2 cellular contexts compared by ENCODE assay signal in the genomic region with DNA sequence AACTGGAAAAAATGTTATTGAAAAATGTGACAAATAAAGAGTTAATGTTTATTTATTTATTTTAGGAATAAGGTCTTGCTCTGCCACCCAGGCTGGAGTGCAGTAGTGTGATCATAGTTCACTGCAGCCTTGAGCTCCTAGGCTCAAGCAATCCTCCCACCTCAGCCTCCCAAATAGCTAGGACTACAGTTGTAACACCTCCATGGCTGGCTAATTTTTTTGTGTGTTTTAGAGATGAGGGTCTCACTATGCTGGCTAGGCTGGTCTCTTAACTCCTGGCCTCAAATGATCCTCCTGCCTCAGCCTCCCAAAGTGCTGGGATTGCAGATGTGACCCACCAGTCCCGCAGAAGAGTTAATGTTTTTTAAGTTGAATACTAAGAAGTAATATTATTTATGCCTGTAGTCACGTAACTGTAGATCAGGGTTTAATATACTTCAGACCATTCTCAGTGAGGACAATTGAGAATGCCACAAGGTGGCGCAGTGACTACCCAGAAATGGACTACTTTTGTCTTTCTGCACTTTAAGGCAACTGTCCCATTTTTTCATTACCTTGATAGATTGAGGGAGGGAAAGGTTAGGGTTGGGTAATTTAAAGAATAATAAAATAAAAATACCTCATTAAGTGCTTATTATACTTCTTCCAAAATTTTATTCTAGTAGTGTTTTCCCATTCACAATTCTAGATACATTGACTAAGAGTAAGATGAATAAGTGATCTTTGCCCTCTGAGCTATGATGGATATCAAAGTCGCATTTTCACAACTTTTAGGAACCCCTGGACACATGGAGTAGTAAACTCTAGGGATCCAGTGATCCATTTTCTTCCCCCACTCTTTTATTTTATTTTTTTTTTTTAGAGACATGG.
TF ChIP-seq lines count a peak whose summit lies in the region.

No MANE protein-coding gene starts in this region.

TF ChIP-seq in WTC11, 78 proteins besides CTCF, POLR2A, EP300 and RAD21 (continued from another document):
- TF ChIP-seq, protein P1, sequence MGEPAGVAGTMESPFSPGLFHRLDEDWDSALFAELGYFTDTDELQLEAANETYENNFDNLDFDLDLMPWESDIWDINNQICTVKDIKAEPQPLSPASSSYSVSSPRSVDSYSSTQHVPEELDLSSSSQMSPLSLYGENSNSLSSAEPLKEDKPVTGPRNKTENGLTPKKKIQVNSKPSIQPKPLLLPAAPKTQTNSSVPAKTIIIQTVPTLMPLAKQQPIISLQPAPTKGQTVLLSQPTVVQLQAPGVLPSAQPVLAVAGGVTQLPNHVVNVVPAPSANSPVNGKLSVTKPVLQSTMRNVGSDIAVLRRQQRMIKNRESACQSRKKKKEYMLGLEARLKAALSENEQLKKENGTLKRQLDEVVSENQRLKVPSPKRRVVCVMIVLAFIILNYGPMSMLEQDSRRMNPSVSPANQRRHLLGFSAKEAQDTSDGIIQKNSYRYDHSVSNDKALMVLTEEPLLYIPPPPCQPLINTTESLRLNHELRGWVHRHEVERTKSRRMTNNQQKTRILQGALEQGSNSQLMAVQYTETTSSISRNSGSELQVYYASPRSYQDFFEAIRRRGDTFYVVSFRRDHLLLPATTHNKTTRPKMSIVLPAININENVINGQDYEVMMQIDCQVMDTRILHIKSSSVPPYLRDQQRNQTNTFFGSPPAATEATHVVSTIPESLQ (CRISPR knock-in tag; IDR thresholded peaks at IDR 0.05): no peak

TF ChIP-seq in HepG2, 621 proteins besides CTCF, POLR2A, EP300 and RAD21 (continued from another document):
- TF ChIP-seq ZNF18 (CRISPR knock-in tag; IDR thresholded peaks at IDR 0.05; ENCODE audit: insufficient replicate concordance) (peak; percentile 27), ZNF121 (CRISPR knock-in tag; IDR thresholded peaks at IDR 0.05) (peak; percentile 17; the same call in 1 of the 2 replicates), ZNF225 (CRISPR knock-in tag; IDR thresholded peaks at IDR 0.05) (no peak), KAT2B (IDR thresholded peaks at IDR 0.05; ENCODE audit: borderline replicate concordance, low read depth, low read length) (no peak), SMC3 (IDR thresholded peaks at IDR 0.05; ENCODE audit: low read length) (peak; percentile 88)
- TF ChIP-seq, protein P2, sequence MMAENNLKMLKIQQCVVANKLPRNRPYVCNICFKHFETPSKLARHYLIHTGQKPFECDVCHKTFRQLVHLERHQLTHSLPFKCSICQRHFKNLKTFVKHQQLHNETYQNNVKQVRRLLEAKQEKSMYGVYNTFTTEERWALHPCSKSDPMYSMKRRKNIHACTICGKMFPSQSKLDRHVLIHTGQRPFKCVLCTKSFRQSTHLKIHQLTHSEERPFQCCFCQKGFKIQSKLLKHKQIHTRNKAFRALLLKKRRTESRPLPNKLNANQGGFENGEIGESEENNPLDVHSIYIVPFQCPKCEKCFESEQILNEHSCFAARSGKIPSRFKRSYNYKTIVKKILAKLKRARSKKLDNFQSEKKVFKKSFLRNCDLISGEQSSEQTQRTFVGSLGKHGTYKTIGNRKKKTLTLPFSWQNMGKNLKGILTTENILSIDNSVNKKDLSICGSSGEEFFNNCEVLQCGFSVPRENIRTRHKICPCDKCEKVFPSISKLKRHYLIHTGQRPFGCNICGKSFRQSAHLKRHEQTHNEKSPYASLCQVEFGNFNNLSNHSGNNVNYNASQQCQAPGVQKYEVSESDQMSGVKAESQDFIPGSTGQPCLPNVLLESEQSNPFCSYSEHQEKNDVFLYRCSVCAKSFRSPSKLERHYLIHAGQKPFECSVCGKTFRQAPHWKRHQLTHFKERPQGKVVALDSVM (CRISPR knock-in tag; IDR thresholded peaks at IDR 0.05): peak; percentile 23; the same call in 1 of the 2 replicates
